ENCODE assay signal across 8 cellular contexts in genomic region chr14:73757876-73758391, GRCh38. TPM values are rescaled to one million over a fixed set of nuclear protein-coding genes. Genes with fewer than 3 reads are reported as not detected.
DNase-seq lines count a peak whose midpoint lies in the region; ATAC-seq and TF ChIP-seq lines count a peak whose summit lies in the region.

No MANE protein-coding gene starts in this region.

- no peaks in the 10 kb centered on the region for H3K27me3 Mint-ChIP-seq in CD8-positive, alpha-beta T cell (ENCODE audit: low read depth)
- H3K27me3 Mint-ChIP-seq in osteocyte (ENCODE audit: unreplicated experiment), result no peaks in the 10 kb centered on the region

- peak overlapping the region; percentile 69 for H3K27ac ChIP-seq in CD8-positive, alpha-beta T cell (ENCODE audit: low read depth, low read length)
- H3K27ac ChIP-seq in OCI-LY3 (ENCODE audit: low read length), result peak overlapping the region; percentile 85

- no peak for TF ChIP-seq CTCF in CD8-positive, alpha-beta T cell (IDR thresholded peaks at IDR 0.05)
- no peak for TF ChIP-seq CTCF in OCI-LY3 (IDR thresholded peaks at IDR 0.05; ENCODE audit: low read depth, low read length)
- TF ChIP-seq CTCF in osteocyte (IDR thresholded peaks at IDR 0.05), result no peak

- H3K4me1 ChIP-seq in CD8-positive, alpha-beta T cell (ENCODE audit: insufficient read depth, low read length), result peaks cover 85% of the 10 kb centered on the region
- H3K4me1 ChIP-seq in OCI-LY3 (ENCODE audit: low read length), result peaks cover 81% of the 10 kb centered on the region
- no peaks in the 10 kb centered on the region for H3K4me1 ChIP-seq in endocrine pancreas (ENCODE audit: control insufficient read depth, insufficient read depth, low read length)

- H3K36me3 ChIP-seq in CD8-positive, alpha-beta T cell (ENCODE audit: insufficient read depth, low read length), result no peaks in the 10 kb centered on the region
- H3K36me3 ChIP-seq in OCI-LY3 (replicated peaks; ENCODE audit: low read depth, low read length) (peaks cover 12% of the 10 kb centered on the region), endocrine pancreas (ENCODE audit: control insufficient read depth, insufficient read depth, low read length) (no peaks in the 10 kb centered on the region)

- peak in 1 of 7 experiments; percentile 24 for DNase-seq in CD8-positive, alpha-beta T cell
- DNase-seq in osteocyte (ENCODE audit: extremely low spot score, unreplicated experiment) (no peak), NCI-H345 (lab: John Stamatoyannopoulos, UW) (no peak), NCI-H128 (lab: John Stamatoyannopoulos, UW; ENCODE audit: unreplicated experiment) (no peak), cerebellum (ENCODE audit: low spot score) (no peak), epidermal melanocyte (ENCODE audit: insufficient read length, low spot score) (no peak)

- peaks cover 6% of the 10 kb centered on the region for H3K36me3 Mint-ChIP-seq in CD8-positive, alpha-beta T cell
- H3K36me3 Mint-ChIP-seq in osteocyte (ENCODE audit: unreplicated experiment), result no peaks in the 10 kb centered on the region

- H3K4me1 Mint-ChIP-seq in CD8-positive, alpha-beta T cell (ENCODE audit: low read depth), result peaks cover 82% of the 10 kb centered on the region
- peaks cover 81% of the 10 kb centered on the region for H3K4me1 Mint-ChIP-seq in osteocyte (ENCODE audit: unreplicated experiment)

- H3K27ac Mint-ChIP-seq in CD8-positive, alpha-beta T cell, result peak overlapping the region; percentile 97
- peak overlapping the region; percentile 96 for H3K27ac Mint-ChIP-seq in osteocyte (ENCODE audit: unreplicated experiment)

- POLR2A ChIA-PET in CD8-positive, alpha-beta T cell (lab: Charles Lee), result interaction anchor here (1.0 to 12.9 kb wide), 7 partner anchors 8 to 30 kb away, joined by 3 to 219 read pairs (median 26); no protein-coding TSS in a partner anchor

- H3K79me2 ChIP-seq in OCI-LY3 (ENCODE audit: low read length), result peaks cover 91% of the 10 kb centered on the region

- H3K4me2 ChIP-seq in OCI-LY3 (ENCODE audit: low read length), result peak overlapping the region; percentile 99

- H3K4me3 Mint-ChIP-seq in CD8-positive, alpha-beta T cell, result peak overlapping the region; percentile 89
- peak overlapping the region; percentile 84 for H3K4me3 Mint-ChIP-seq in osteocyte (ENCODE audit: unreplicated experiment)

- H2AFZ ChIP-seq in OCI-LY3 (ENCODE audit: low read depth, low read length), result no peak overlapping the region

- no peak for ATAC-seq in CD8-positive, alpha-beta T cell

- CTCF ChIA-PET in CD8-positive, alpha-beta T cell (lab: Charles Lee), result interaction anchor here (1.1 to 10.8 kb wide), 14 partner anchors 10 to 93 kb away, joined by 3 to 146 read pairs (median 8); partner anchors contain the start of gene PTGR2

- no peaks in the 10 kb centered on the region for H3K27me3 ChIP-seq in CD8-positive, alpha-beta T cell (ENCODE audit: insufficient read depth, low read length)
- no peaks in the 10 kb centered on the region for H3K27me3 ChIP-seq in OCI-LY3 (ENCODE audit: low read depth, low read length)
- H3K27me3 ChIP-seq in endocrine pancreas (ENCODE audit: control insufficient read depth, insufficient read depth, low read length), result no peaks in the 10 kb centered on the region

- H3K4me3 ChIP-seq in CD8-positive, alpha-beta T cell (ENCODE audit: low read depth, low read length), result peak overlapping the region; percentile 81
- H3K4me3 ChIP-seq in OCI-LY3 (ENCODE audit: low read length) (peak overlapping the region; percentile 87), endocrine pancreas (ENCODE audit: control insufficient read depth, insufficient read depth, low read length) (no peak overlapping the region)

- no peaks in the 10 kb centered on the region for H3K9me3 ChIP-seq in CD8-positive, alpha-beta T cell (ENCODE audit: low read length)
- H3K9me3 ChIP-seq in OCI-LY3 (ENCODE audit: insufficient read depth, low read length) (no peaks in the 10 kb centered on the region), endocrine pancreas (ENCODE audit: control insufficient read depth, low read length) (no peaks in the 10 kb centered on the region)

- H4K20me1 ChIP-seq in OCI-LY3 (ENCODE audit: insufficient read depth, low read length), result peaks cover 55% of the 10 kb centered on the region

- intact Hi-C loops in CD8-positive, alpha-beta T cell (cut with DNase I, micrococcal nuclease), result loop anchor here in 1 of 2 experiments (2.0 kb wide), 1 partner anchor 43 kb away; the partner anchor contains the start of gene PNMA1

- no peaks in the 10 kb centered on the region for H3K9me3 Mint-ChIP-seq in CD8-positive, alpha-beta T cell
- no peaks in the 10 kb centered on the region for H3K9me3 Mint-ChIP-seq in osteocyte (ENCODE audit: unreplicated experiment)

- peak overlapping the region; percentile 84 for H3K9ac ChIP-seq in OCI-LY3 (ENCODE audit: low read length)
- H3K9ac ChIP-seq in endocrine pancreas (ENCODE audit: control insufficient read depth, insufficient read depth, low read length), result peak overlapping the region; percentile 79

RNA-seq across cellular contexts. Expression of gene PNMA1, which starts 43.8 kb away (rescaled TPM):
- 10 to 100 TPM; 39.4 to 39.8 TPM for total RNA-seq in CD8-positive, alpha-beta T cell
- total RNA-seq in osteocyte (81.4 and 81.8 TPM in 2 replicates), cerebellum (69.8 TPM)
